In genomic region chr19:3250675-3251074, GRCh38 we compare ENCODE assay signal across 9 cellular contexts. TPM values are rescaled to one million over a fixed set of nuclear protein-coding genes. Genes with fewer than 3 reads are reported as not detected.
A peak's percentile ranks its signal among the peaks of the same experiment; 100 is the strongest.
DNase-seq lines count a peak whose midpoint lies in the region; ATAC-seq and TF ChIP-seq lines count a peak whose summit lies in the region.
"Had no signal": no experiment of that assay in that cellular context is flagged by ENCODE, and none has a peak within 500 bp of the region (broad histone marks: within the 10 kb centered on the region; RNA-seq: fewer than 3 reads in every experiment).

No MANE protein-coding gene starts in this region.

- H3K36me3 Mint-ChIP-seq in T-cell = no peaks in the 10 kb centered on the region
- no peaks in the 10 kb centered on the region for H3K36me3 Mint-ChIP-seq in osteocyte (ENCODE audit: unreplicated experiment)

- no peak overlapping the region for H3K27ac ChIP-seq in breast epithelium

- TF ChIP-seq POLR2A in breast epithelium (IDR thresholded peaks at IDR 0.05) = no peak

- H3K27me3 ChIP-seq in breast epithelium = peaks cover 0 to 11% of the 10 kb centered on the region in 2 donors

- intact Hi-C loops in breast epithelium (cut with DNase I; ENCODE audit: low total_unique reads) = no loop called here

- H3K4me1 Mint-ChIP-seq in T-cell (no peaks in the 10 kb centered on the region), osteocyte (ENCODE audit: unreplicated experiment) (no peaks in the 10 kb centered on the region)

- H3K36me3 ChIP-seq in breast epithelium = no peaks in the 10 kb centered on the region

- H3K4me3 Mint-ChIP-seq in T-cell (no peak overlapping the region), osteocyte (ENCODE audit: unreplicated experiment) (no peak overlapping the region)

- H3K27me3 Mint-ChIP-seq in T-cell (peaks cover 9 to 29% of the 10 kb centered on the region in 2 donors), osteocyte (ENCODE audit: unreplicated experiment) (peaks cover 6% of the 10 kb centered on the region)

- no peaks in the 10 kb centered on the region for H3K4me1 ChIP-seq in breast epithelium

- TF ChIP-seq CTCF in GM13977 (IDR thresholded peaks at IDR 0.05; ENCODE audit: extremely low read depth, insufficient read depth, missing control alignments) = peak; percentile 71
- peak in 2 of 3 donors; percentile 9 to 31 for TF ChIP-seq CTCF in breast epithelium (IDR thresholded peaks at IDR 0.05)
- peak; percentile 47 for TF ChIP-seq CTCF in osteocyte (IDR thresholded peaks at IDR 0.05)

- DNase-seq in GM13977 (ENCODE audit: low spot score) = peak; percentile 67
- DNase-seq in T-cell = peak in 25 of 34 experiments; percentile 9 to 44 (median 30)
- DNase-seq in breast epithelium (ENCODE audit: low spot score in 2 of 2) = no peak
- DNase-seq in osteocyte (ENCODE audit: extremely low spot score, unreplicated experiment) = no peak

- POLR2A ChIA-PET in T-cell (lab: Charles Lee) = no interaction called here

- H3K27ac Mint-ChIP-seq in T-cell = peak overlapping the region in 1 of 2 donors; percentile 63
- no peak overlapping the region for H3K27ac Mint-ChIP-seq in osteocyte (ENCODE audit: unreplicated experiment)

- peak; percentile 58 to 69 (median 68) for ATAC-seq in T-cell (replicated peaks in 1 of 4)
- no peak for ATAC-seq in GM21619 (IDR thresholded peaks at IDR 0.05; ENCODE audit: unreplicated experiment)
- no peak for ATAC-seq in HG03457 (IDR thresholded peaks at IDR 0.05; ENCODE audit: unreplicated experiment)
- ATAC-seq in GM19395 (IDR thresholded peaks at IDR 0.05; ENCODE audit: unreplicated experiment) = no peak
- no peak for ATAC-seq in GM18861 (IDR thresholded peaks at IDR 0.05; ENCODE audit: unreplicated experiment)

- peaks cover 3 to 7% of the 10 kb centered on the region in 2 donors for H3K9me3 ChIP-seq in breast epithelium

- CTCF ChIA-PET in T-cell (lab: Charles Lee) = interaction anchor here in 1 of 2 donors (0.6 kb wide), 1 partner anchor 927 kb away, joined by 3 read pairs; no protein-coding TSS in a partner anchor

- H3K9me3 Mint-ChIP-seq in T-cell (peaks cover 3 to 10% (median 10%) of the 10 kb centered on the region in 3 donors), osteocyte (ENCODE audit: unreplicated experiment) (peaks cover 4% of the 10 kb centered on the region)

- in situ Hi-C loops in GM13977 (cut with MboI; ENCODE audit: low pct_unique_long_range_greater_than_20kb, low sequenced_read_pairs, unreplicated experiment) = no loop called here

- H3K4me3 ChIP-seq in breast epithelium = no peak overlapping the region

RNA-seq across cellular contexts. Expression of gene CELF5, which starts 26.2 kb away (rescaled TPM):
- total RNA-seq in T-cell (1 to 10 TPM in 1 of 5 donors, under 1 TPM in 3, not detected in 1; 0.23 to 1.9 (median 0.39) TPM), breast epithelium (under 1 TPM in 2 of 3 donors, not detected in 1; 0.33 to 0.59 TPM), osteocyte (0.16 TPM in 1 of 2 replicates, not detected in the other)
- total RNA-seq: mononuclear cell had no signal

Comparison
In these comparisons a context has a peak if more than half of its experiments do, and no peak if none do; other contexts are left out.
1. DNase-seq: peak in GM13977 (single experiment) and T-cell (25 of 34); none in breast epithelium (0 of 2) and osteocyte (single experiment).
2. CTCF ChIP-seq: peak in every context shown above with its lines; median percentile 71 in GM13977; 47 in osteocyte; 20 in breast epithelium.
3. ATAC-seq: peak in T-cell (4 of 4); none in GM21619 (single experiment), HG03457 (single experiment), GM19395 (single experiment) and GM18861 (single experiment).